ENCODE assay signal across 11 cellular contexts in the genomic region with DNA sequence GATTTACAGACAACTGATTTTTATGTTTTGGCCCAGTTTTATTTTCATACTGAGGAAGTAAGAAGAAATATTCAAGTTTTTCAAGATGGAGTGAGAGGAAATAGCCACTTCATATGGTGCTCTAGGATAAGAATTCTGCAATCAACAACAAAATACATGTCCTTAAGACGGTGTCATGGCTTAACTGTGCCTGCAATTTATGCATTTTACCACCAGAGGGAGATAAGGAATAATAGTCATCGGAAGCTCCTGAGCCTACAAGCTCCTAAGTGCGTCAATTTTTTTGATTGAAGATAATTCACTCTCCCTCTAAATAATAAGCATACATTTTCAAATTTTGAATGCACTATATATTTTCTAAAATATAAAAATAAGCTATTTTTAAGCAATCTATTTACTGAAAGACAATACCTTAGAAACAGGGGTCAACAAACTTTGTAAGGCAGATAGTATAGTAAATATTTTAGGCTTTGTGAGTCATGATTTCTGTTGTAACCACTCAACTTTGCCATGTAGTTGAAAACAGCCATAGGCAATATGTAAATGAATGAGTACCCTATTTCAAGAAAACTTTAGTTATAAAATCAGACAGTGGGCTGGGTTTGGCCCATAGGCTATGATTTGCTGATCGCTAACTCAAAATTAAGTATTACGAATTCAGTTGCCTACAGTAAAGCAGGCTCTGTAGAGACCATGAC.
DNase-seq lines count a peak whose midpoint lies in the region; ATAC-seq and TF ChIP-seq lines count a peak whose summit lies in the region.
"Had no signal": no experiment of that assay in that cellular context is flagged by ENCODE, and none has a peak within 500 bp of the region (broad histone marks: within the 10 kb centered on the region; RNA-seq: fewer than 3 reads in every experiment).

No MANE protein-coding gene starts in this region.

- intact Hi-C loops in natural killer cell (cut with micrococcal nuclease), result no loop called here
- intact Hi-C loops in PC-3 (cut with micrococcal nuclease), result loop anchor here (1.0 to 5.0 kb wide), 4 partner anchors 201 to 290 kb away; a partner anchor contains a TSS
- intact Hi-C loops in upper lobe of right lung (cut with DNase I), result no loop called here

- no peaks in the 10 kb centered on the region for H3K36me3 ChIP-seq in PC-3 (ENCODE audit: low read depth, low read length)
- no peaks in the 10 kb centered on the region for H3K36me3 ChIP-seq in upper lobe of right lung

- H3K36me3 Mint-ChIP-seq in natural killer cell, result no peaks in the 10 kb centered on the region
- no peaks in the 10 kb centered on the region for H3K36me3 Mint-ChIP-seq in natural killer cell treated with Interleukin-12 subunit alpha and Interleukin-12 subunit beta and Interleukin-15 and Interleukin-18, amount 100 ng/mL, for 72 hours
- H3K36me3 Mint-ChIP-seq: activated naive CD8-positive, alpha-beta T cell treated with anti-CD3 and anti-CD28 coated beads for 36 hours had no signal

- H2AFZ ChIP-seq in PC-3 (ENCODE audit: low read length), result no peak overlapping the region

- peaks cover 24 to 28% of the 10 kb centered on the region in 2 donors for H3K4me1 Mint-ChIP-seq in natural killer cell
- peaks cover 12 to 16% of the 10 kb centered on the region in 2 donors for H3K4me1 Mint-ChIP-seq in natural killer cell treated with Interleukin-12 subunit alpha and Interleukin-12 subunit beta and Interleukin-15 and Interleukin-18, amount 100 ng/mL, for 72 hours (ENCODE audit: low read depth in 2 of 2)
- H3K4me1 Mint-ChIP-seq: activated naive CD8-positive, alpha-beta T cell treated with anti-CD3 and anti-CD28 coated beads for 36 hours had no signal

- no peak overlapping the region for H3K4me3 Mint-ChIP-seq in natural killer cell
- H3K4me3 Mint-ChIP-seq in natural killer cell treated with Interleukin-12 subunit alpha and Interleukin-12 subunit beta and Interleukin-15 and Interleukin-18, amount 100 ng/mL, for 72 hours, result no peak overlapping the region
- H3K4me3 Mint-ChIP-seq: activated naive CD8-positive, alpha-beta T cell treated with anti-CD3 and anti-CD28 coated beads for 36 hours had no signal

- CTCF ChIA-PET in PC-3 (lab: Charles Lee), result interaction anchor here (0.6 to 1.2 kb wide), 5 partner anchors 88 to 289 kb away, joined by 4 to 18 read pairs (median 4); a partner anchor contains a TSS

- H3K27ac ChIP-seq in PC-3 (ENCODE audit: low read length), result no peak overlapping the region
- H3K27ac ChIP-seq in upper lobe of right lung, result no peak overlapping the region

- H3K9ac ChIP-seq in PC-3 (ENCODE audit: low read length), result no peak overlapping the region

- H3K27ac Mint-ChIP-seq in natural killer cell, result no peak overlapping the region
- no peak overlapping the region for H3K27ac Mint-ChIP-seq in natural killer cell treated with Interleukin-12 subunit alpha and Interleukin-12 subunit beta and Interleukin-15 and Interleukin-18, amount 100 ng/mL, for 72 hours
- H3K27ac Mint-ChIP-seq: activated naive CD8-positive, alpha-beta T cell treated with anti-CD3 and anti-CD28 coated beads for 36 hours had no signal

- H3K9me2 ChIP-seq in PC-3 (replicated peaks; ENCODE audit: low read length), result no peaks in the 10 kb centered on the region

- DNase-seq in natural killer cell (no peak), PC-3 (peak; percentile 86), fibroblast of the aortic adventitia (ENCODE audit: low read depth) (peak; percentile 16), upper lobe of right lung (no peak), NCI-H2171 treated with DMSO at 0.1 percent for 48 hours (lab: John Stamatoyannopoulos, UW) (no peak)
- no peak for DNase-seq in natural killer cell treated with Interleukin-12 subunit alpha and Interleukin-12 subunit beta and Interleukin-15 and Interleukin-18, amount 100 ng/mL, for 72 hours (ENCODE audit: low spot score)
- DNase-seq: activated naive CD8-positive, alpha-beta T cell treated with anti-CD3 and anti-CD28 coated beads for 36 hours; COR-L47; stimulated activated CD8-positive, alpha-beta memory T cell treated with anti-CD3 and anti-CD28 coated beads, Interleukin-4, amount 100 ng/mL, for 48 hours had no signal

- no peaks in the 10 kb centered on the region for H3K27me3 Mint-ChIP-seq in natural killer cell (ENCODE audit: low read depth in 2 of 2)
- H3K27me3 Mint-ChIP-seq in natural killer cell treated with Interleukin-12 subunit alpha and Interleukin-12 subunit beta and Interleukin-15 and Interleukin-18, amount 100 ng/mL, for 72 hours, result no peaks in the 10 kb centered on the region

- H3K9me3 Mint-ChIP-seq in natural killer cell, result no peaks in the 10 kb centered on the region
- H3K9me3 Mint-ChIP-seq in natural killer cell treated with Interleukin-12 subunit alpha and Interleukin-12 subunit beta and Interleukin-15 and Interleukin-18, amount 100 ng/mL, for 72 hours, result no peaks in the 10 kb centered on the region

- peak; percentile 16 for TF ChIP-seq CTCF in natural killer cell (IDR thresholded peaks at IDR 0.05)
- TF ChIP-seq CTCF in PC-3 (conservative IDR thresholded peaks at IDR 0.05; ENCODE audit: low read depth, low read length), result peak; percentile 79
- peak; percentile 39 for TF ChIP-seq CTCF in fibroblast of the aortic adventitia (IDR thresholded peaks at IDR 0.05; ENCODE audit: insufficient read depth, low read length)
- peak; percentile 48 for TF ChIP-seq CTCF in upper lobe of right lung (IDR thresholded peaks at IDR 0.05)

- no peak for TF ChIP-seq POLR2A in GM18505 (IDR thresholded peaks at IDR 0.05; ENCODE audit: borderline replicate concordance, extremely low read depth, insufficient read depth, insufficient read length)

- ATAC-seq in natural killer cell, result no peak
- ATAC-seq in natural killer cell treated with Interleukin-12 subunit alpha and Interleukin-12 subunit beta and Interleukin-15 and Interleukin-18, amount 100 ng/mL, for 72 hours, result no peak
- ATAC-seq in PC-3, result peak; percentile 62
- ATAC-seq in upper lobe of right lung, result no peak
- no peak for ATAC-seq in GM18907 (IDR thresholded peaks at IDR 0.05; ENCODE audit: unreplicated experiment)
- no peak for ATAC-seq in GM18505 (IDR thresholded peaks at IDR 0.05; ENCODE audit: unreplicated experiment)

- H3K4me3 ChIP-seq in PC-3 (ENCODE audit: low read length), result no peak overlapping the region
- no peak overlapping the region for H3K4me3 ChIP-seq in fibroblast of the aortic adventitia (ENCODE audit: low read depth, low read length)
- no peak overlapping the region for H3K4me3 ChIP-seq in upper lobe of right lung

- H3K9me3 ChIP-seq in PC-3 (ENCODE audit: low read length), result no peaks in the 10 kb centered on the region
- no peaks in the 10 kb centered on the region for H3K9me3 ChIP-seq in upper lobe of right lung

- no peaks in the 10 kb centered on the region for H3K79me2 ChIP-seq in PC-3 (ENCODE audit: low read length)

- H3K4me1 ChIP-seq in PC-3 (ENCODE audit: insufficient read depth, low read length), result 0 out of 2 replicates have a peak, but pooled peaks cover 4% of the 10 kb centered on the region
- peaks cover 27% of the 10 kb centered on the region for H3K4me1 ChIP-seq in upper lobe of right lung

- H4K20me1 ChIP-seq in PC-3 (ENCODE audit: low read length), result no peaks in the 10 kb centered on the region

- H3K4me2 ChIP-seq in PC-3 (ENCODE audit: low read length), result no peak overlapping the region

- POLR2A ChIA-PET in PC-3 (lab: Charles Lee; ENCODE audit: unreplicated experiment), result no interaction called here

- no TSS peak for BruUV-seq in PC-3 (replicated peaks; lab: Mats Ljungman, UMichigan)

- no peaks in the 10 kb centered on the region for H3K27me3 ChIP-seq in PC-3 (ENCODE audit: low read length)
- H3K27me3 ChIP-seq in upper lobe of right lung, result no peaks in the 10 kb centered on the region

- H3F3A ChIP-seq in PC-3 (ENCODE audit: low read length, unreplicated experiment), result no peaks in the 10 kb centered on the region

Comparison
In these comparisons a context has a peak if more than half of its experiments do, and no peak if none do; other contexts are left out.
1. DNase-seq: peak in PC-3 (single experiment) and fibroblast of the aortic adventitia (single experiment); none in natural killer cell (single experiment), natural killer cell treated with Interleukin-12 subunit alpha and Interleukin-12 subunit beta and Interleukin-15 and Interleukin-18, amount 100 ng/mL, for 72 hours (single experiment), upper lobe of right lung (single experiment) and NCI-H2171 treated with DMSO at 0.1 percent for 48 hours (single experiment).
2. CTCF ChIP-seq: peak in every context shown above with its lines; median percentile 79 in PC-3; 48 in upper lobe of right lung; 39 in fibroblast of the aortic adventitia; 16 in natural killer cell.